15 cellular contexts compared by ENCODE assay signal in genomic region chr12:24952389-24952788, GRCh38. TPM values are rescaled to one million over a fixed set of nuclear protein-coding genes. Genes with fewer than 3 reads are reported as not detected.
DNase-seq lines count a peak whose midpoint lies in the region; ATAC-seq, FAIRE-seq and TF ChIP-seq lines count a peak whose summit lies in the region.
"Had no signal": no experiment of that assay in that cellular context is flagged by ENCODE, and none has a peak within 500 bp of the region (broad histone marks: within the 10 kb centered on the region; RNA-seq: fewer than 3 reads in every experiment).

No MANE protein-coding gene starts in this region.

- no peak overlapping the region for H3K14ac ChIP-seq in H1 (ENCODE audit: insufficient read length)

- H2AFZ ChIP-seq in H1 (ENCODE audit: low read length): no peak overlapping the region

- no peak overlapping the region for H2BK20ac ChIP-seq in H1 (ENCODE audit: low read length)

- no peak overlapping the region for H4K8ac ChIP-seq in H1 (ENCODE audit: extremely low read depth, insufficient read depth, low read length)

- no peak overlapping the region for H4K91ac ChIP-seq in H1 (replicated peaks; ENCODE audit: insufficient read length, low read length)

- no peaks in the 10 kb centered on the region for H4K20me1 ChIP-seq in H1 (replicated peaks in 1 of 2; ENCODE audit: control insufficient read depth in 1 of 2, insufficient read depth in 2 of 2, low read length in 2 of 2)

- H3K9me3 ChIP-seq in NT2/D1 (ENCODE audit: insufficient read depth, low read length): no peaks in the 10 kb centered on the region
- H3K9me3 ChIP-seq in H1 (ENCODE audit: insufficient read depth in 2 of 2, low read depth in 1 of 2, low read length in 1 of 2): no peaks in the 10 kb centered on the region
- H3K9me3 ChIP-seq in CD8-positive, alpha-beta T cell (ENCODE audit: low read length): no peaks in the 10 kb centered on the region

- H3K27ac ChIP-seq in H1 (ENCODE audit: low read depth, low read length): no peak overlapping the region
- no peak overlapping the region for H3K27ac ChIP-seq in CD8-positive, alpha-beta T cell (ENCODE audit: low read depth, low read length)

- no peak for TF ChIP-seq EP300 in H1 (IDR thresholded peaks at IDR 0.05; ENCODE audit: borderline replicate concordance in 1 of 2, low read depth in 2 of 2, low read length in 2 of 2)

- FAIRE-seq in H1 (lab: Jason Lieb, UNC): no peak

- peak overlapping the region; percentile 45 for H3K27ac Mint-ChIP-seq in stimulated activated memory B cell treated with anti-CD40 and anti-IgM and Interleukin-4, amounts not matched to agents 10 μg/mL and 1 μg/mL and 100 μg/mL, for 72 hours
- no peak overlapping the region for H3K27ac Mint-ChIP-seq in activated CD8-positive, alpha-beta memory T cell treated with anti-CD3 and anti-CD28 coated beads, Interleukin-2, amount 10 ng/mL, durations not matched to agents 7 days and 5 days
- H3K27ac Mint-ChIP-seq in CD8-positive, alpha-beta T cell: no peak overlapping the region
- no peak overlapping the region for H3K27ac Mint-ChIP-seq in mesothelial cell of epicardium

- no peak overlapping the region for H3K4me3 Mint-ChIP-seq in stimulated activated memory B cell treated with anti-CD40 and anti-IgM and Interleukin-4, amounts not matched to agents 10 μg/mL and 1 μg/mL and 100 μg/mL, for 72 hours
- H3K4me3 Mint-ChIP-seq in activated CD8-positive, alpha-beta memory T cell treated with anti-CD3 and anti-CD28 coated beads, Interleukin-2, amount 10 ng/mL, durations not matched to agents 7 days and 5 days: no peak overlapping the region
- H3K4me3 Mint-ChIP-seq in CD8-positive, alpha-beta T cell: no peak overlapping the region
- no peak overlapping the region for H3K4me3 Mint-ChIP-seq in mesothelial cell of epicardium

- POLR2A ChIA-PET in H1 (lab: Charles Lee; ENCODE audit: partially characterized antibody): interaction anchor here (1.2 to 22.8 kb wide), 3 partner anchors 9 to 435 kb away, joined by 4 to 468 read pairs (median 5); no protein-coding TSS in a partner anchor
- POLR2A ChIA-PET in CD8-positive, alpha-beta T cell (lab: Charles Lee): no interaction called here

- no peak for ATAC-seq in stimulated activated memory B cell treated with anti-CD40 and anti-IgM and Interleukin-4, amounts not matched to agents 10 μg/mL and 1 μg/mL and 100 μg/mL, for 72 hours
- ATAC-seq in activated CD8-positive, alpha-beta memory T cell treated with anti-CD3 and anti-CD28 coated beads, Interleukin-2, amount 10 ng/mL, durations not matched to agents 7 days and 5 days: no peak
- ATAC-seq in CD8-positive, alpha-beta T cell: no peak

- TF ChIP-seq POLR2A in H1 (IDR thresholded peaks at IDR 0.05; ENCODE audit: control extremely low read depth in 1 of 2, low read depth in 2 of 2, low read length in 2 of 2): no peak

- DNase-seq in GM12865 (ENCODE audit: low read depth) (peak; percentile 39), NT2/D1 (ENCODE audit: low read depth, low spot score) (no peak), H1 (ENCODE audit: low read depth in 1 of 2, low spot score in 2 of 2) (no peak), mesothelial cell of epicardium (ENCODE audit: low spot score in 2 of 2, unreplicated experiment in 2 of 2) (no peak)
- no peak for DNase-seq in activated CD8-positive, alpha-beta memory T cell treated with anti-CD3 and anti-CD28 coated beads, Interleukin-2, amount 10 ng/mL, durations not matched to agents 7 days and 5 days
- no peak for DNase-seq in CD8-positive, alpha-beta T cell
- DNase-seq: DMS 273 treated with DMSO at 0.1 percent for 48 hours, GOT3, IMR-90, NCI-H1417 treated with DMSO at 0.1 percent for 48 hours, NCI-H2029, NCI-H2171 treated with DMSO at 0.1 percent for 48 hours, NCI-H774, SW 1271 had no signal

- H3K18ac ChIP-seq in H1 (ENCODE audit: extremely low read depth, low read length): no peak overlapping the region; the same call in 1 of the 2 replicates

- TF ChIP-seq CTCF in GM12865 (IDR thresholded peaks at IDR 0.05; ENCODE audit: insufficient read depth, low read depth, low read length, missing control alignments) (no peak), H1 (IDR thresholded peaks at IDR 0.05; ENCODE audit: control extremely low read depth in 1 of 3, insufficient read depth in 1 of 3, low read depth in 1 of 3, low read length in 3 of 3) (no peak), mesothelial cell of epicardium (IDR thresholded peaks at IDR 0.05; ENCODE audit: unreplicated experiment) (no peak)
- TF ChIP-seq CTCF in CD8-positive, alpha-beta T cell (IDR thresholded peaks at IDR 0.05): no peak

- H3K9me3 Mint-ChIP-seq in stimulated activated memory B cell treated with anti-CD40 and anti-IgM and Interleukin-4, amounts not matched to agents 10 μg/mL and 1 μg/mL and 100 μg/mL, for 72 hours: no peaks in the 10 kb centered on the region
- no peaks in the 10 kb centered on the region for H3K9me3 Mint-ChIP-seq in activated CD8-positive, alpha-beta memory T cell treated with anti-CD3 and anti-CD28 coated beads, Interleukin-2, amount 10 ng/mL, durations not matched to agents 7 days and 5 days (ENCODE audit: low read depth)
- H3K9me3 Mint-ChIP-seq in CD8-positive, alpha-beta T cell: no peaks in the 10 kb centered on the region
- H3K9me3 Mint-ChIP-seq in mesothelial cell of epicardium: no peaks in the 10 kb centered on the region

- H3K23ac ChIP-seq in H1 (ENCODE audit: insufficient read length): no peak overlapping the region

- H3K27me3 ChIP-seq in NT2/D1 (ENCODE audit: insufficient read depth, insufficient read length) (no peaks in the 10 kb centered on the region), H1 (replicated peaks in 1 of 4; ENCODE audit: control insufficient read depth in 3 of 4, extremely low read depth in 1 of 4, insufficient read depth in 3 of 4, low read length in 3 of 4) (no peaks in the 10 kb centered on the region)
- H3K27me3 ChIP-seq in CD8-positive, alpha-beta T cell (ENCODE audit: insufficient read depth, low read length): peaks cover 3% of the 10 kb centered on the region

- H3K27me3 Mint-ChIP-seq in stimulated activated memory B cell treated with anti-CD40 and anti-IgM and Interleukin-4, amounts not matched to agents 10 μg/mL and 1 μg/mL and 100 μg/mL, for 72 hours: peaks cover 2% of the 10 kb centered on the region
- peaks cover 14% of the 10 kb centered on the region for H3K27me3 Mint-ChIP-seq in activated CD8-positive, alpha-beta memory T cell treated with anti-CD3 and anti-CD28 coated beads, Interleukin-2, amount 10 ng/mL, durations not matched to agents 7 days and 5 days
- peaks cover 26% of the 10 kb centered on the region for H3K27me3 Mint-ChIP-seq in CD8-positive, alpha-beta T cell (ENCODE audit: low read depth)
- H3K27me3 Mint-ChIP-seq in mesothelial cell of epicardium (ENCODE audit: low read depth): no peaks in the 10 kb centered on the region

- no peak overlapping the region for H3K56ac ChIP-seq in H1 (replicated peaks; ENCODE audit: insufficient read length, low read depth, low read length)

- H3K9ac ChIP-seq in NT2/D1 (ENCODE audit: insufficient read length, low read depth) (peak overlapping the region; percentile 37), H1 (replicated peaks in 1 of 4; ENCODE audit: extremely low read depth in 1 of 4, low read depth in 3 of 4, low read length in 3 of 4) (no peak overlapping the region)

- peaks cover 0 to 22% of the 10 kb centered on the region in 2 experiments; a peak in 2 of 4 replicates for H3K79me2 ChIP-seq in H1 (ENCODE audit: control insufficient read depth in 1 of 2, insufficient read depth in 2 of 2, low read length in 2 of 2)

- intact Hi-C loops in CD8-positive, alpha-beta T cell (cut with DNase I, micrococcal nuclease): no loop called here

- H3K4me3 ChIP-seq in GM12865 (ENCODE audit: low read depth, low read length): no peak overlapping the region; the same call in 1 of the 2 replicates
- no peak overlapping the region for H3K4me3 ChIP-seq in NT2/D1 (ENCODE audit: insufficient read length, low read depth)
- peak overlapping the region in 1 of 4 experiments; percentile 31; a peak in 1 of 8 replicates for H3K4me3 ChIP-seq in H1 (ENCODE audit: extremely low read depth in 1 of 4, insufficient read depth in 2 of 4, low read depth in 3 of 4, low read length in 4 of 4)
- no peak overlapping the region for H3K4me3 ChIP-seq in CD8-positive, alpha-beta T cell (ENCODE audit: low read depth, low read length)

- peak overlapping the region; percentile 52; the same call in 1 of the 2 replicates for H2BK12ac ChIP-seq in H1 (ENCODE audit: low read depth, low read length)

- no peak overlapping the region for H2BK120ac ChIP-seq in H1 (replicated peaks; ENCODE audit: low read depth, low read length)

- 69% methylated on average over 1 of the region's 1 CpG; no CpG with 5 or more reads in 1 of the 2 experiments for WGBS in H1 (ENCODE audit: extremely low coverage in 1 of 2, insufficient coverage in 1 of 2, insufficient read length in 1 of 2, insufficient replicate concordance in 2 of 2, low coverage in 1 of 2, low lambda C conversion rate in 2 of 2, missing lambda C conversion rate in 1 of 2), 2 experiments

- H3K4ac ChIP-seq in H1 (replicated peaks; ENCODE audit: insufficient read length, low read depth, low read length): no peak overlapping the region

- H3K36me3 ChIP-seq in NT2/D1 (ENCODE audit: insufficient read depth, insufficient read length, low read length): peaks cover under 1% of the 10 kb centered on the region
- no peaks in the 10 kb centered on the region for H3K36me3 ChIP-seq in H1 (ENCODE audit: control insufficient read depth in 2 of 4, insufficient read depth in 4 of 4, low read length in 3 of 4)
- H3K36me3 ChIP-seq in CD8-positive, alpha-beta T cell (ENCODE audit: insufficient read depth, low read length): no peaks in the 10 kb centered on the region

- no peak overlapping the region for H4K5ac ChIP-seq in H1 (ENCODE audit: insufficient read length, low read depth, low read length)

- no peaks in the 10 kb centered on the region for H3K79me1 ChIP-seq in H1 (ENCODE audit: low read depth, low read length)

- peaks cover 6% of the 10 kb centered on the region for H3K23me2 ChIP-seq in H1 (ENCODE audit: low read depth, low read length)

- TF ChIP-seq RAD21 in H1 (IDR thresholded peaks at IDR 0.05 in 1 of 2, conservative IDR thresholded peaks at IDR 0.05 in 1 of 2; ENCODE audit: low read depth in 2 of 2, low read length in 2 of 2): no peak

- no peak overlapping the region for H2BK5ac ChIP-seq in H1 (ENCODE audit: low read depth, low read length)

- CTCF ChIA-PET in H1 (lab: Charles Lee; ENCODE audit: partially characterized antibody): interaction anchor here (0.9 to 1.5 kb wide), 5 partner anchors 9 to 153 kb away, joined by 3 to 5 read pairs (median 3); no protein-coding TSS in a partner anchor
- CTCF ChIA-PET in activated CD8-positive, alpha-beta memory T cell treated with anti-CD3 and anti-CD28 coated beads, Interleukin-2, amount 10 ng/mL, durations not matched to agents 7 days and 5 days (lab: Charles Lee): interaction anchor here (1.0 kb wide), 1 partner anchor 11 kb away, joined by 3 read pairs; no protein-coding TSS in a partner anchor
- CTCF ChIA-PET in CD8-positive, alpha-beta T cell (lab: Charles Lee): interaction anchor here (0.6 kb wide), 1 partner anchor 9 kb away, joined by 3 read pairs; no protein-coding TSS in a partner anchor

- H3K4me1 ChIP-seq in NT2/D1 (ENCODE audit: insufficient read depth, insufficient read length): peaks cover 7% of the 10 kb centered on the region
- peaks cover 6 to 18% (median 16%) of the 10 kb centered on the region in 4 experiments; a peak in 6 of 7 replicates for H3K4me1 ChIP-seq in H1 (replicated peaks in 1 of 4; ENCODE audit: control insufficient read depth in 3 of 4, insufficient read depth in 4 of 4, low read length in 3 of 4)
- peaks cover 12% of the 10 kb centered on the region for H3K4me1 ChIP-seq in CD8-positive, alpha-beta T cell (ENCODE audit: insufficient read depth, low read length)

- H2AK5ac ChIP-seq in H1 (ENCODE audit: low read depth, low read length): no peak overlapping the region

- no peak overlapping the region for H2BK15ac ChIP-seq in H1 (ENCODE audit: low read length)

- peaks cover 84% of the 10 kb centered on the region for H3K4me1 Mint-ChIP-seq in stimulated activated memory B cell treated with anti-CD40 and anti-IgM and Interleukin-4, amounts not matched to agents 10 μg/mL and 1 μg/mL and 100 μg/mL, for 72 hours
- peaks cover 17% of the 10 kb centered on the region for H3K4me1 Mint-ChIP-seq in activated CD8-positive, alpha-beta memory T cell treated with anti-CD3 and anti-CD28 coated beads, Interleukin-2, amount 10 ng/mL, durations not matched to agents 7 days and 5 days
- H3K4me1 Mint-ChIP-seq in CD8-positive, alpha-beta T cell (ENCODE audit: low read depth): peaks cover 16% of the 10 kb centered on the region
- H3K4me1 Mint-ChIP-seq in mesothelial cell of epicardium: peaks cover 46% of the 10 kb centered on the region

- H3K36me3 Mint-ChIP-seq in stimulated activated memory B cell treated with anti-CD40 and anti-IgM and Interleukin-4, amounts not matched to agents 10 μg/mL and 1 μg/mL and 100 μg/mL, for 72 hours: no peaks in the 10 kb centered on the region
- H3K36me3 Mint-ChIP-seq in activated CD8-positive, alpha-beta memory T cell treated with anti-CD3 and anti-CD28 coated beads, Interleukin-2, amount 10 ng/mL, durations not matched to agents 7 days and 5 days: no peaks in the 10 kb centered on the region
- H3K36me3 Mint-ChIP-seq in CD8-positive, alpha-beta T cell: no peaks in the 10 kb centered on the region
- H3K36me3 Mint-ChIP-seq in mesothelial cell of epicardium: no peaks in the 10 kb centered on the region

- H3K4me2 ChIP-seq in H1 (ENCODE audit: insufficient read depth in 1 of 2, low read depth in 2 of 2, low read length in 2 of 2): peak overlapping the region in 1 of 2 experiments; percentile 28; a peak in 2 of 4 replicates

RNA-seq across cellular contexts. Expression of gene BCAT1, which starts 3.5 kb away (rescaled TPM):
- total RNA-seq in H1 (2021; fragmentation: NEBNext Ultra II Directional; extraction: Animal tissue kit (Norgen Biotek cat#: 25700)): 256 and 263 TPM in 2 replicates
- polyA plus RNA-seq in H1 (2011; rRNA removed): 16.0 and 19.7 TPM in 2 replicates
- polyA plus RNA-seq in H1 (2011; cell fraction: cytosol; rRNA removed): 23.2 TPM
- polyA plus RNA-seq in H1 (2011; cell fraction: nucleus; rRNA removed): 32.6 TPM
- 67.2 to 119 TPM (median 97.2 TPM) in 4 replicates for polyA plus RNA-seq in H1 (2012, experiment 1 of 2)
- polyA plus RNA-seq in H1 (2012, experiment 2 of 2): 9.2 TPM
- 131 TPM for polyA plus RNA-seq in H1 (2013, experiment 1 of 2)
- 113 TPM for polyA plus RNA-seq in H1 (2013, experiment 2 of 2)
- 84.4 and 126 TPM in 2 replicates for polyA minus RNA-seq in H1 (2011; rRNA and poly(A)+ RNA removed)
- 64.7 TPM for polyA minus RNA-seq in H1 (2011; cell fraction: cytosol; rRNA and poly(A)+ RNA removed)
- 186 TPM for polyA minus RNA-seq in H1 (2011; cell fraction: nucleus; rRNA and poly(A)+ RNA removed)
- 10 to 100 TPM; 18.9 to 48.3 TPM for total RNA-seq in activated CD8-positive, alpha-beta memory T cell treated with anti-CD3 and anti-CD28 coated beads, Interleukin-2, amount 10 ng/mL, durations not matched to agents 7 days and 5 days
- under 1 TPM; 0.06 to 0.43 TPM for total RNA-seq in CD8-positive, alpha-beta T cell
- 108 to 125 TPM (median 121 TPM) in 3 replicates for total RNA-seq in mesothelial cell of epicardium

Comparison
In these comparisons a context has a peak if more than half of its experiments do, and no peak if none do; other contexts are left out.
1. RNA of gene BCAT1, which starts 3.5 kb away (total RNA-seq): 256 to 263 TPM in H1, 108 to 125 TPM in mesothelial cell of epicardium and 18.9 to 48.3 TPM in activated CD8-positive, alpha-beta memory T cell treated with anti-CD3 and anti-CD28 coated beads, Interleukin-2, amount 10 ng/mL, durations not matched to agents 7 days and 5 days; 0.06 to 0.43 TPM in CD8-positive, alpha-beta T cell; every median in the first group is over 10 times any median in the second.